ENCODE assay signal across 27 cellular contexts in the genomic region with DNA sequence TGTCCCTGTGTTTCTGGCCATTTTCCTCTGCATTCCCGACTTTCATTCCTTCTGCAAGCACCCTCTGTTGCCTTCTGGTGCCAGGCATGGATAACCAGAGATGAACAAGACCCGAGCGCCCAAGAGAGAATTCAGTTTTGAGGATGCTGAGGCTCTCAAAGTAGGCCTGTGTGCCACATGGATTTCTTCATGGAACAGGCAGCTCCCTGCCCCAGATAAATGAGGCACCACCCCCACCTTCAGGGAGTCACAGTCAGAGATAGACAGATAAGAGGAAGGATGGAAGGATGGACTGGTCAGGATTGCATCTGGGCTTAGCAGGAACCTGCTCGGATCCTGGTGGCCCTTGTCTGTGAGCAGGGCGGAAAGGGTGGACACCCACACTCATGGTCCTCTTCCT. TPM values are rescaled to one million over a fixed set of nuclear protein-coding genes. Genes with fewer than 3 reads are reported as not detected.
"Had no signal": no experiment of that assay in that cellular context is flagged by ENCODE, and none has a peak within 500 bp of the region (broad histone marks: within the 10 kb centered on the region; RNA-seq: fewer than 3 reads in every experiment).

No MANE protein-coding gene starts in this region.

- H3K4me1 Mint-ChIP-seq: activated CD4-positive, alpha-beta T cell treated with anti-CD3 and anti-CD28 coated beads for 36 hours; activated naive CD8-positive, alpha-beta T cell treated with anti-CD3 and anti-CD28 coated beads for 36 hours; activated T-helper 17 cell treated with anti-CD3 and anti-CD28 coated beads, Interleukin-2, amount 50 U/mL, for 72 hours; naive thymus-derived CD4-positive, alpha-beta T cell had no signal

- H3K36me3 Mint-ChIP-seq: activated naive CD8-positive, alpha-beta T cell treated with anti-CD3 and anti-CD28 coated beads for 36 hours; naive thymus-derived CD4-positive, alpha-beta T cell had no signal

- H3K4me3 ChIP-seq: adrenal gland, body of pancreas, cardiac muscle cell, colonic mucosa, dorsolateral prefrontal cortex, gastroesophageal sphincter, hepatocyte, tibial nerve, uterus had no signal

- H3K27ac Mint-ChIP-seq: activated CD4-positive, alpha-beta T cell treated with anti-CD3 and anti-CD28 coated beads for 36 hours; activated naive CD8-positive, alpha-beta T cell treated with anti-CD3 and anti-CD28 coated beads for 36 hours; activated T-helper 17 cell treated with anti-CD3 and anti-CD28 coated beads, Interleukin-2, amount 50 U/mL, for 72 hours; naive thymus-derived CD4-positive, alpha-beta T cell had no signal

- H3K9me3 Mint-ChIP-seq: activated naive CD8-positive, alpha-beta T cell treated with anti-CD3 and anti-CD28 coated beads for 36 hours; activated T-cell treated with anti-CD3 and anti-CD28 coated beads, Interleukin-2, amount 50 U/mL, for 4 hours; activated T-helper 17 cell treated with anti-CD3 and anti-CD28 coated beads, Interleukin-2, amount 50 U/mL, for 72 hours had no signal

- H3K27ac ChIP-seq: adrenal gland, body of pancreas, cardiac muscle cell, colonic mucosa, dorsolateral prefrontal cortex, gastroesophageal sphincter, hepatocyte, tibial nerve, uterus had no signal

- ATAC-seq: activated CD4-positive, alpha-beta T cell treated with anti-CD3 and anti-CD28 coated beads for 36 hours; activated T-cell treated with anti-CD3 and anti-CD28 coated beads, Interleukin-2, amount 50 U/mL, for 4 hours; activated T-helper 17 cell treated with anti-CD3 and anti-CD28 coated beads, Interleukin-2, amount 50 U/mL, for 72 hours; body of pancreas; gastroesophageal sphincter; left cardiac atrium; naive thymus-derived CD4-positive, alpha-beta T cell; right cardiac atrium had no signal

- DNase-seq: activated CD4-positive, alpha-beta T cell treated with anti-CD3 and anti-CD28 coated beads for 36 hours; activated CD4-positive, CD25-positive, alpha-beta regulatory T cell; activated naive CD4-positive, alpha-beta T cell treated with Interleukin-2 at 50 U/mL for 16 hours; activated naive CD8-positive, alpha-beta T cell treated with anti-CD3 and anti-CD28 coated beads for 36 hours; activated T-cell treated with anti-CD3 and anti-CD28 coated beads, Interleukin-2, amount 50 U/mL, for 4 hours; body of pancreas; cerebellar nuclear complex; colonic mucosa; effector memory CD4-positive, alpha-beta T cell; left cardiac atrium; midbrain; naive thymus-derived CD4-positive, alpha-beta T cell; right cardiac atrium; stimulated activated CD4-positive, alpha-beta T cell treated with anti-CD3 and anti-CD28 coated beads, Interleukin-2, amount 100 ng/mL, for 48 hours; stimulated activated naive CD4-positive, alpha-beta T cell treated with Interleukin-2 at 50 U/mL for 16 hours had no signal

- H3K4me3 Mint-ChIP-seq: activated CD4-positive, alpha-beta T cell treated with anti-CD3 and anti-CD28 coated beads for 36 hours; activated naive CD8-positive, alpha-beta T cell treated with anti-CD3 and anti-CD28 coated beads for 36 hours; activated T-cell treated with anti-CD3 and anti-CD28 coated beads, Interleukin-2, amount 50 U/mL, for 4 hours; activated T-helper 17 cell treated with anti-CD3 and anti-CD28 coated beads, Interleukin-2, amount 50 U/mL, for 72 hours; naive thymus-derived CD4-positive, alpha-beta T cell had no signal

- FAIRE-seq: keratinocyte had no signal

RNA-seq across cellular contexts. Expression of a gene that starts 49.4 kb away (rescaled TPM):
- total RNA-seq: activated CD4-positive, alpha-beta T cell treated with anti-CD3 and anti-CD28 coated beads for 36 hours; activated naive CD8-positive, alpha-beta T cell treated with anti-CD3 and anti-CD28 coated beads for 36 hours; activated T-cell treated with anti-CD3 and anti-CD28 coated beads, Interleukin-2, amount 50 U/mL, for 4 hours; activated T-helper 17 cell treated with anti-CD3 and anti-CD28 coated beads, Interleukin-2, amount 50 U/mL, for 72 hours; fibroblast of lung; fibroblast of villous mesenchyme; naive thymus-derived CD4-positive, alpha-beta T cell; T-helper 1 cell treated with Interleukin-12 subunit alpha and Interleukin-12 subunit beta and Interleukin-4 antibody, amounts not matched to agents 30 ng/mL and 1 ng/mL, for 36 hours had no signal
